Comparison of ENCODE assay signal across 1 cellular context in genomic region chr19:18985257-18985656, GRCh38.
A peak's percentile ranks its signal among the peaks of the same experiment; 100 is the strongest.
TF ChIP-seq lines count a peak whose summit lies in the region.

No MANE protein-coding gene starts in this region.

TF ChIP-seq in K562, 482 proteins besides CTCF, POLR2A, EP300 and RAD21:
- TF ChIP-seq ZNF24 (IDR thresholded peaks at IDR 0.05) (peak; percentile 87), CREB1 (IDR thresholded peaks at IDR 0.05) (no peak), CREB1 (CRISPR knock-in tag; IDR thresholded peaks at IDR 0.05) (no peak)
